8 cellular contexts compared by ENCODE assay signal in genomic region chr6:49849121-49849907, GRCh38. TPM values are rescaled to one million over a fixed set of nuclear protein-coding genes. Genes with fewer than 3 reads are reported as not detected.
DNase-seq lines count a peak whose midpoint lies in the region; ATAC-seq and TF ChIP-seq lines count a peak whose summit lies in the region.

No MANE protein-coding gene starts in this region.

- peak; percentile 54 for DNase-seq in AG10803 (ENCODE audit: low read depth)
- peak; percentile 76 for DNase-seq in NCI-H1092 treated with DMSO at 0.1 percent for 48 hours (lab: John Stamatoyannopoulos, UW)
- DNase-seq in SKM-1 treated with dmso at 0.1 percent for 144 hours (lab: John Stamatoyannopoulos, UW; ENCODE audit: unreplicated experiment) = peak; percentile 57
- DNase-seq in foreskin fibroblast = peak; percentile 0 to 41
- DNase-seq in prostate gland (ENCODE audit: low spot score) = peak; percentile 7
- no peak for DNase-seq in activated CD4-positive, alpha-beta T cell treated with anti-CD3 and anti-CD28 coated beads, Interleukin-2, amount 50 U/mL, for 48 hours

- intact Hi-C loops in prostate gland (cut with DNase I) = no loop called here

- no peaks in the 10 kb centered on the region for H3K27me3 ChIP-seq in prostate gland (replicated peaks; ENCODE audit: insufficient read depth)

- no peaks in the 10 kb centered on the region for H3K36me3 ChIP-seq in prostate gland

- H3K27ac ChIP-seq in prostate gland = no peak overlapping the region

- ATAC-seq in GM18508 (IDR thresholded peaks at IDR 0.05; ENCODE audit: insufficient read depth, unreplicated experiment) (peak; percentile 84), HG02884 (IDR thresholded peaks at IDR 0.05; ENCODE audit: unreplicated experiment) (peak; percentile 89)

- TF ChIP-seq CTCF in AG10803 (conservative IDR thresholded peaks at IDR 0.05; ENCODE audit: low read length) (peak; percentile 62), foreskin fibroblast (IDR thresholded peaks at IDR 0.05; ENCODE audit: low read depth, low read length) (peak; percentile 40), prostate gland (IDR thresholded peaks at IDR 0.05) (peak; percentile 43 to 82 (median 82))

- H3K4me3 ChIP-seq in AG10803 (ENCODE audit: low read length) = no peak overlapping the region
- no peak overlapping the region for H3K4me3 ChIP-seq in foreskin fibroblast (ENCODE audit: low read depth in 1 of 2, low read length in 2 of 2)
- no peak overlapping the region for H3K4me3 ChIP-seq in prostate gland

- WGBS in prostate gland = 33% methylated on average over 4 of the region's 4 CpGs

- no peak for TF ChIP-seq POLR2A in prostate gland (IDR thresholded peaks at IDR 0.05)

- H3K4me1 ChIP-seq in prostate gland (replicated peaks) = no peaks in the 10 kb centered on the region

- H3K9me3 ChIP-seq in prostate gland = no peaks in the 10 kb centered on the region

RNA-seq across cellular contexts. Expression of gene CRISP1, which starts 17.0 kb away (rescaled TPM):
- total RNA-seq in prostate gland = not detected

Comparison
In these comparisons a context has a peak if more than half of its experiments do, and no peak if none do; other contexts are left out.
1. DNase-seq: peak in AG10803 (single experiment), NCI-H1092 treated with DMSO at 0.1 percent for 48 hours (single experiment), SKM-1 treated with dmso at 0.1 percent for 144 hours (single experiment), foreskin fibroblast (2 of 2) and prostate gland (single experiment); none in activated CD4-positive, alpha-beta T cell treated with anti-CD3 and anti-CD28 coated beads, Interleukin-2, amount 50 U/mL, for 48 hours (0 of 2).
2. Peak in every context shown above with its lines, with median percentiles within 50 percentile points of each other: CTCF ChIP-seq.